Comparison of ENCODE assay signal across 28 cellular contexts in the genomic region with DNA sequence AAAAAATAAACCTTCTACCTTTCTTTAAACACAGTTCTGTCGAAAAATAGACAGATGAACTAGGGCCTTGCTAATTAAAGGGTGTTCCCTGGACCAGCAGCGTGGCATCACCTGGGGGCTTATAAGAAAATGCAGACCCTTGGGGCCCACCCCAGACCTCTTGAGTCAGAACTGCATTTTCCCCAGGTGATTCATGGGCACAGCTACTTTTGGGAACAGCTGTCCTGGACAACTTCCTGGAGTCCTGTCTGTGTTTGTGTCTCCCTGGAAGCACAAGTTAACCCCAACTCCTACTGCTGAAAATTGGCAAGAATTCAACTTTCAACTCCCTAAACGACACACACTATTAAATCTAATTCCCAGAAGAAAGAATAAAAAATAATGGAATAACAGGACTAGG. TPM values are rescaled to one million over a fixed set of nuclear protein-coding genes. Genes with fewer than 3 reads are reported as not detected.
DNase-seq lines count a peak whose midpoint lies in the region; ATAC-seq and TF ChIP-seq lines count a peak whose summit lies in the region.
"Had no signal": no experiment of that assay in that cellular context is flagged by ENCODE, and none has a peak within 500 bp of the region (broad histone marks: within the 10 kb centered on the region; RNA-seq: fewer than 3 reads in every experiment).

No MANE protein-coding gene starts in this region.

- no peaks in the 10 kb centered on the region for H4K20me1 ChIP-seq in fibroblast of lung (ENCODE audit: control insufficient read depth, extremely low read depth, insufficient read depth, low read length)
- H4K20me1 ChIP-seq: BLaER1 had no signal

- peaks cover 4% of the 10 kb centered on the region for H3K36me3 ChIP-seq in fibroblast of lung (ENCODE audit: control insufficient read depth, insufficient read depth, low read length)
- H3K36me3 ChIP-seq: BLaER1, colonic mucosa, tibial nerve had no signal

- H3K4me1 Mint-ChIP-seq in nephron = peaks cover 56% of the 10 kb centered on the region

- H2AFZ ChIP-seq in fibroblast of lung (ENCODE audit: low read length) = no peak overlapping the region

- no peak overlapping the region for H3K27ac ChIP-seq in fibroblast of lung (ENCODE audit: insufficient read depth, low read length)
- H3K27ac ChIP-seq: BLaER1, colonic mucosa, lower lobe of right lung had no signal

- no peaks in the 10 kb centered on the region for H3K9me3 Mint-ChIP-seq in nephron
- H3K9me3 Mint-ChIP-seq: activated T-helper 2 cell treated with anti-CD3 and anti-CD28 coated beads, Interferon-gamma antibody, Interleukin-2, Interleukin-4, amounts not matched to agents 10 μg/mL and 5 μg/mL and 100 μg/mL, durations not matched to agents 14 hours and 24 hours and 36 hours; endodermal cell; GM23338 had no signal

- peaks cover 3% of the 10 kb centered on the region for H3K36me3 Mint-ChIP-seq in nephron (ENCODE audit: low read depth)
- H3K36me3 Mint-ChIP-seq: activated naive CD8-positive, alpha-beta T cell had no signal

- CTCF ChIA-PET in GM10248 (lab: Yijun Ruan, JAX) = no interaction called here

- H3K27me3 Mint-ChIP-seq in nephron (ENCODE audit: low read depth) = no peaks in the 10 kb centered on the region
- H3K27me3 Mint-ChIP-seq: activated naive CD8-positive, alpha-beta T cell had no signal

- H3K79me2 ChIP-seq in fibroblast of lung (ENCODE audit: control insufficient read depth, insufficient read depth, low read length) = no peaks in the 10 kb centered on the region

- H3K4me2 ChIP-seq in fibroblast of lung (ENCODE audit: extremely low read depth, insufficient read depth, low read length) = no peak overlapping the region
- H3K4me2 ChIP-seq: BLaER1, GM23338 had no signal

- H3K9me3 ChIP-seq in fibroblast of lung (ENCODE audit: control insufficient read depth, insufficient read depth, low read depth, low read length) = no peaks in the 10 kb centered on the region
- H3K9me3 ChIP-seq: BLaER1, colonic mucosa, lower lobe of right lung, tibial nerve had no signal

- H3K4me3 Mint-ChIP-seq in nephron = peak overlapping the region in 2 of 3 experiments; percentile 13 to 18
- H3K4me3 Mint-ChIP-seq: activated naive CD8-positive, alpha-beta T cell; endodermal cell; GM23338 had no signal

- peak overlapping the region; percentile 70 to 93 (median 82) for H3K27ac Mint-ChIP-seq in nephron
- H3K27ac Mint-ChIP-seq: activated naive CD8-positive, alpha-beta T cell; activated T-helper 2 cell treated with anti-CD3 and anti-CD28 coated beads, Interferon-gamma antibody, Interleukin-2, Interleukin-4, amounts not matched to agents 10 μg/mL and 5 μg/mL and 100 μg/mL, durations not matched to agents 14 hours and 24 hours and 36 hours; GM23338 had no signal

- H3K27me3 ChIP-seq in fibroblast of lung (ENCODE audit: control insufficient read depth, insufficient read depth, low read length) = no peaks in the 10 kb centered on the region
- H3K27me3 ChIP-seq: BLaER1, colonic mucosa, tibial nerve had no signal

- TF ChIP-seq CTCF in fibroblast of lung (conservative IDR thresholded peaks at IDR 0.05 in 1 of 2, IDR thresholded peaks at IDR 0.05 in 1 of 2; ENCODE audit: low read depth in 1 of 2, low read length in 2 of 2) (no peak), nephron (IDR thresholded peaks at IDR 0.05; ENCODE audit: unreplicated experiment in 3 of 3) (no peak), GM10248 (IDR thresholded peaks at IDR 0.05; ENCODE audit: control extremely low read depth, extremely low read depth, low read depth, missing control alignments) (no peak)

- no peak overlapping the region for H3K4me3 ChIP-seq in fibroblast of lung (replicated peaks in 1 of 4; ENCODE audit: control extremely low read depth in 1 of 4, insufficient read depth in 1 of 4, low read depth in 3 of 4, low read length in 4 of 4)
- H3K4me3 ChIP-seq: BLaER1, colonic mucosa, GM23338, lower lobe of right lung, tibial nerve had no signal

- no peak overlapping the region for H3K9ac ChIP-seq in fibroblast of lung (ENCODE audit: insufficient read depth, low read length)
- H3K9ac ChIP-seq: BLaER1 had no signal

- POLR2A ChIA-PET in GM10248 (lab: Yijun Ruan, JAX) = no interaction called here

- peak; percentile 32 for DNase-seq in AG08395 (ENCODE audit: low spot score)
- DNase-seq in M059J (ENCODE audit: low read depth) = peak; percentile 8
- DNase-seq in fibroblast of lung (ENCODE audit: low read depth in 2 of 2) = peak; percentile 36 to 44
- DNase-seq in KG1 (lab: John Stamatoyannopoulos, UW) = no peak
- no peak for DNase-seq in ecto neural progenitor cell (ENCODE audit: low spot score)
- no peak for DNase-seq in GM10248 (ENCODE audit: extremely low spot score)
- DNase-seq: activated CD4-positive, alpha-beta T cell treated with anti-CD3 and anti-CD28 coated beads, Interleukin-2, amount 50 U/mL, for 1 hour; activated CD8-positive, alpha-beta memory T cell treated with anti-CD3 and anti-CD28 coated beads, Interleukin-2, amount 50 U/mL, for 48 hours; colonic mucosa; COR-L47; DMS79; endodermal cell; hypothalamus; islet precursor cell; lower lobe of right lung; NCI-H510A; retina; stimulated activated CD4-positive, alpha-beta T cell treated with anti-CD3 and anti-CD28 coated beads, Interleukin-12 subunit alpha, Interleukin-12 subunit beta, amount 100 ng/mL, for 4 hours; stimulated activated CD4-positive, alpha-beta T cell treated with anti-CD3 and anti-CD28 coated beads, Interleukin-4, amount 100 ng/mL, for 4 hours; stimulated activated naive CD8-positive, alpha-beta T cell treated with anti-CD3 and anti-CD28 coated beads, Interleukin-15, Interleukin-2, amounts not matched to agents 100 U/mL and 50 U/mL, for 24 hours had no signal

- H3K4me1 ChIP-seq in fibroblast of lung (ENCODE audit: control insufficient read depth, extremely low read depth, insufficient read depth, low read length) = no peaks in the 10 kb centered on the region
- H3K4me1 ChIP-seq: colonic mucosa had no signal

- no peak for ATAC-seq in GM21515 (IDR thresholded peaks at IDR 0.05; ENCODE audit: unreplicated experiment)
- ATAC-seq: GM23338; HepG2; lower lobe of right lung; stimulated activated naive CD8-positive, alpha-beta T cell treated with anti-CD3 and anti-CD28 coated beads, Interleukin-15, Interleukin-2, amounts not matched to agents 100 U/mL and 50 U/mL, for 24 hours had no signal

RNA-seq across cellular contexts. Expression of gene FBLN5, which starts 17.8 kb away (rescaled TPM):
- not detected in 2 replicates for total RNA-seq in M059J (2014; rRNA removed; shearing (Covaris generic))
- total RNA-seq in fibroblast of lung = 13.4 and 33.4 TPM in 2 replicates
- polyA plus RNA-seq in fibroblast of lung = 47.5 and 50.4 TPM in 2 replicates
- polyA plus RNA-seq in fibroblast of lung (2012) = 188 and 196 TPM in 2 replicates
- polyA minus RNA-seq in fibroblast of lung (ENCODE audit: low replicate concordance) = 198 and 257 TPM in 2 replicates

Comparison
In these comparisons a context has a peak if more than half of its experiments do, and no peak if none do; other contexts are left out.
1. DNase-seq: peak in AG08395 (single experiment), M059J (single experiment) and fibroblast of lung (2 of 2); none in KG1 (single experiment), ecto neural progenitor cell (single experiment) and GM10248 (single experiment).
2. RNA of gene FBLN5, which starts 17.8 kb away (total RNA-seq): 13.4 to 33.4 TPM in fibroblast of lung; not detected in M059J; every median in the first group is over 10 times any median in the second.